Comparison of ENCODE assay signal across 9 cellular contexts in genomic region chr3:146800484-146800883, GRCh38.
"Had no signal": no experiment of that assay in that cellular context is flagged by ENCODE, and none has a peak within 500 bp of the region (broad histone marks: within the 10 kb centered on the region; RNA-seq: fewer than 3 reads in every experiment).

No MANE protein-coding gene starts in this region.

- H3K27me3 Mint-ChIP-seq: IgD-negative memory B cell had no signal

- H3K4me2 ChIP-seq: GM23338 had no signal

- FAIRE-seq: H1, H54, HTR-8/SVneo had no signal

- ATAC-seq: GM23338 had no signal

- H2AFZ ChIP-seq: GM23338 had no signal

- H3K9me3 Mint-ChIP-seq: GM23338, H9, HFFc6 had no signal

- H3K36me3 Mint-ChIP-seq: IgD-negative memory B cell had no signal

- H3K4me3 ChIP-seq: GM23338 had no signal

- H3K4me3 Mint-ChIP-seq: GM23338, H9, HFFc6, IgD-negative memory B cell had no signal

- H3K27ac Mint-ChIP-seq: GM23338, H9, IgD-negative memory B cell had no signal

- DNase-seq: H9, HCEC 1CT, HFFc6, KG1 had no signal

- H3K4me1 Mint-ChIP-seq: IgD-negative memory B cell had no signal
